11 cellular contexts compared by ENCODE assay signal in the genomic region with DNA sequence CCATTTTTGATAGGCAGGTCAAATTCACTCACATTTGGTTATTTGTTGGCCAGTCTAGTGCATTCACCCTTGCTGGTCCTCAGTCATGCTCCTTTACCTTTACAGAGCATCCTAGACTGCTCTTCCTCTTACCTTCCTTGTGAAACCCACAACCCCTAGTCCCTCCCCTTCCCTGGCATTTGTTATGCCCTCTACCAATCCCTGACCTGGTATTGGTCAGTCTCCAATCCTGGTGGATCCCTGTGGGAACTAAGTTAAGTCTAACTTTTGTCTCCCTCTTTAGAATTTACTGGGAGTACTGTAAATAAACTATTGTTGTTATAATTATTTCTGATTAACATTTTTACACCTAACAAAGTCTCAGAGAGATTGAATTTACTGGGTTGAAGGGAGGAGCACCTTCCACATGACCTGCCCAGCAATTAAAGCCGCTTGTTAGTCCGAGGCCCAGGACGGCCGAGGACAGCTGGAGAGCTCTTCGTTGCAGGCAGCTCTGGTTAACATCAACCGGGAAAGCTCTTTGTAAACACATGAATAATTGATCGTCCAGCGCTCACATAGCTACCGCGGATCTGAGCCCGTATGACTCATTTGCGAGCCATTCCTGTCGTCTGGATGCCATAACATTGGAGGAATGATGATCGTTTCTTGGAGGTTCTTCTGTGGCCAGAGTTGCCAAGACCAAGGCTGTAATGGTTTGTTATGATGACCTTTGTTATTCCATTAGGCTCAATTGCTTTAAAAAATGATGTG. TPM values are rescaled to one million over a fixed set of nuclear protein-coding genes. Genes with fewer than 3 reads are reported as not detected.
DNase-seq lines count a peak whose midpoint lies in the region; ATAC-seq and TF ChIP-seq lines count a peak whose summit lies in the region.
"Had no signal": no experiment of that assay in that cellular context is flagged by ENCODE, and none has a peak within 500 bp of the region (broad histone marks: within the 10 kb centered on the region; RNA-seq: fewer than 3 reads in every experiment).

No MANE protein-coding gene starts in this region.

- no peak overlapping the region for H3K4me2 ChIP-seq in hepatocyte

- no peaks in the 10 kb centered on the region for H3K4me1 ChIP-seq in hepatocyte (ENCODE audit: insufficient read depth)
- peaks cover 0 to 70% (median 69%) of the 10 kb centered on the region in 4 donors for H3K4me1 ChIP-seq in sigmoid colon

- intact Hi-C loops in sigmoid colon (cut with DNase I): loop anchor here (5.0 to 10.0 kb wide), 4 partner anchors 214 to 1636 kb away; no protein-coding TSS in a partner anchor

- H3K36me3 ChIP-seq in hepatocyte (replicated peaks; ENCODE audit: insufficient read depth, low read depth) (no peaks in the 10 kb centered on the region), sigmoid colon (no peaks in the 10 kb centered on the region)

- H3K79me2 ChIP-seq in hepatocyte: no peaks in the 10 kb centered on the region

- TF ChIP-seq CTCF in hepatocyte (IDR thresholded peaks at IDR 0.05; ENCODE audit: poor library complexity) (no peak), sigmoid colon (IDR thresholded peaks at IDR 0.05) (no peak)

- no peaks in the 10 kb centered on the region for H3K9me2 ChIP-seq in hepatocyte (replicated peaks; ENCODE audit: insufficient read depth)

- peak; percentile 98 for DNase-seq in EL
- peak; percentile 29 for DNase-seq in SHP77 treated with DMSO at 0.1 percent for 48 hours (lab: John Stamatoyannopoulos, UW)
- DNase-seq in hepatocyte (ENCODE audit: low spot score): peak; percentile 64
- peak; percentile 95 for DNase-seq in sigmoid colon
- DNase-seq in NCI-H82 (lab: John Stamatoyannopoulos, UW): no peak
- DNase-seq in GM19240 (ENCODE audit: insufficient read length, low spot score): no peak
- DNase-seq in DMS53 (lab: John Stamatoyannopoulos, UW): no peak
- DNase-seq: DMS 273 treated with DMSO at 0.1 percent for 48 hours; stimulated activated naive CD4-positive, alpha-beta T cell treated with Interleukin-2 at 50 U/mL for 16 hours; WERI-Rb-1 had no signal

- no peak for TF ChIP-seq POLR2A in sigmoid colon (IDR thresholded peaks at IDR 0.05)

- 24% methylated on average over 14 of the region's 14 CpGs for WGBS in hepatocyte (ENCODE audit: low lambda C conversion rate, missing lambda C conversion rate)
- WGBS in sigmoid colon, 2 donors: 71 to 78% methylated on average over 14 of the region's 14 CpGs

- H3K4me3 ChIP-seq in hepatocyte: no peak overlapping the region
- H3K4me3 ChIP-seq in sigmoid colon: no peak overlapping the region

- TF ChIP-seq EP300 in sigmoid colon (IDR thresholded peaks at IDR 0.05): peak in 3 of 4 donors; percentile 90 to 95 (median 92)

- no peaks in the 10 kb centered on the region for H4K20me1 ChIP-seq in hepatocyte (ENCODE audit: insufficient read depth, poor library complexity, severe bottlenecking)

- H2AFZ ChIP-seq in hepatocyte: no peak overlapping the region

- no peak overlapping the region for H3K27ac ChIP-seq in hepatocyte
- peak overlapping the region; percentile 73 to 88 (median 84) for H3K27ac ChIP-seq in sigmoid colon
- H3K27ac ChIP-seq: WERI-Rb-1 had no signal

- H3K9me3 ChIP-seq in hepatocyte (ENCODE audit: low read depth) (no peaks in the 10 kb centered on the region), sigmoid colon (no peaks in the 10 kb centered on the region)

- no peak for ATAC-seq in HG03432 (IDR thresholded peaks at IDR 0.05; ENCODE audit: unreplicated experiment)

- H3K27me3 ChIP-seq in hepatocyte: no peaks in the 10 kb centered on the region
- H3K27me3 ChIP-seq in sigmoid colon: no peaks in the 10 kb centered on the region

RNA-seq across cellular contexts. Expression of a gene that starts 31.9 kb away (rescaled TPM):
- 19.9 and 24.0 TPM in 2 replicates for total RNA-seq in hepatocyte
- polyA plus RNA-seq in hepatocyte: 11.9 and 15.8 TPM in 2 replicates
- total RNA-seq in sigmoid colon: 10 to 100 TPM in 2 of 4 donors, 1 to 10 TPM in 2; 5.3 to 13.2 (median 8.6) TPM
- polyA plus RNA-seq in sigmoid colon: 10 to 100 TPM in 2 of 3 donors, 1 to 10 TPM in 1; 8.6 to 31.4 (median 15.6) TPM

Comparison
In these comparisons a context has a peak if more than half of its experiments do, and no peak if none do; other contexts are left out.
1. DNase-seq: peak in EL (single experiment), SHP77 treated with DMSO at 0.1 percent for 48 hours (single experiment), hepatocyte (single experiment) and sigmoid colon (single experiment); none in NCI-H82 (single experiment), GM19240 (single experiment) and DMS53 (single experiment).